23 cellular contexts compared by ENCODE assay signal in the genomic region with DNA sequence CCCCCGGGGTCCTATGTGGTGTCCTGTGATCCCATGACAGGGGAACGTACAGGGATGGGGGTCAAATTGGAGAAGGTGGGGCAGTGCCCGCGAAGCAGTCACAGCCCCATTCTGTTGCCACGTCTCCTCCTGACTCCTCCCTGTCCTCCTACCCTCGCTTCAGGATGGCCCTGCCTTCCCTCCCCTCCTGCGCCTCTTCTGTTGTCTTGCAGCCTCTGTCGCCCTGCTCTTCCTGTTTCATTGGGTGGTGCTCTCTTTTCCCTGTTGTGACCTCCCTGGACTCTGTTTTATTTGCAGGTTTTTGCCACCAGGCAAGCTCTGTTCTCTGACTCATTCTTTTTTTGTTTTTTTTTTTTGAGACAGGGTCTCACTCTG. TPM values are rescaled to one million over a fixed set of nuclear protein-coding genes. Genes with fewer than 3 reads are reported as not detected.
"Had no signal": no experiment of that assay in that cellular context is flagged by ENCODE, and none has a peak within 500 bp of the region (broad histone marks: within the 10 kb centered on the region; RNA-seq: fewer than 3 reads in every experiment).

No MANE protein-coding gene starts in this region.

- H3K27me3 ChIP-seq: hepatocyte, vagina had no signal

- H3K4me1 ChIP-seq: foreskin keratinocyte, parathyroid adenoma had no signal

- H3K9ac ChIP-seq: parathyroid adenoma had no signal

- H3K9me3 ChIP-seq: thoracic aorta, vagina had no signal

- H2AFZ ChIP-seq: hepatocyte, parathyroid adenoma had no signal

- H3K4me2 ChIP-seq: hepatocyte had no signal

- H3K79me2 ChIP-seq: hepatocyte had no signal

- DNase-seq: activated CD4-positive, alpha-beta T cell treated with anti-CD3 and anti-CD28 coated beads, Interleukin-2, amount 10 ng/mL, durations not matched to agents 7 days and 5 days; activated CD4-positive, CD25-positive, alpha-beta regulatory T cell treated with anti-CD3 and anti-CD28 coated beads, Interleukin-2, amount 50 U/mL, for 72 hours; activated CD8-positive, alpha-beta memory T cell treated with anti-CD3 and anti-CD28 coated beads, Interleukin-2, amount 10 ng/mL, durations not matched to agents 7 days and 5 days; activated CD8-positive, alpha-beta T cell treated with anti-CD3 and anti-CD28 coated beads for 36 hours; activated effector memory CD4-positive, alpha-beta T cell treated with anti-CD3 and anti-CD28 coated beads, Interleukin-2, amount 50 U/mL, for 16 hours; activated naive CD4-positive, alpha-beta T cell treated with anti-CD3 and anti-CD28 coated beads, Interleukin-2, amount 10 ng/mL, durations not matched to agents 7 days and 5 days; activated T-cell treated with anti-CD3 and anti-CD28 coated beads for 4 hours; amygdala; cerebellar nuclear complex; effector CD4-positive, alpha-beta T cell; foreskin keratinocyte; immature natural killer cell; kidney glomerular epithelial cell; midbrain; right cardiac atrium; stimulated activated CD4-positive, alpha-beta T cell treated with anti-CD3 and anti-CD28 coated beads, Interleukin-1b, Interleukin-23, amount 100 ng/mL, for 48 hours had no signal

- H3K36me3 ChIP-seq: thoracic aorta, vagina had no signal

- H3K27ac ChIP-seq: foreskin keratinocyte, hepatocyte, parathyroid adenoma, thoracic aorta, vagina, VCaP had no signal

- H3K4me3 ChIP-seq: hepatocyte, thoracic aorta, vagina had no signal

- ATAC-seq: activated CD8-positive, alpha-beta memory T cell treated with anti-CD3 and anti-CD28 coated beads, Interleukin-2, amount 10 ng/mL, durations not matched to agents 7 days and 5 days; activated CD8-positive, alpha-beta T cell treated with anti-CD3 and anti-CD28 coated beads for 36 hours; foreskin keratinocyte; natural killer cell treated with Interleukin-12 subunit alpha and Interleukin-12 subunit beta and Interleukin-15 and Interleukin-18, amount 100 ng/mL, for 72 hours; right cardiac atrium had no signal

RNA-seq across cellular contexts. Expression of gene CABP1, which starts 18.7 kb away (rescaled TPM):
- total RNA-seq: activated CD8-positive, alpha-beta memory T cell treated with anti-CD3 and anti-CD28 coated beads, Interleukin-2, amount 10 ng/mL, durations not matched to agents 7 days and 5 days; foreskin keratinocyte; pulmonary artery endothelial cell had no signal
- polyA plus RNA-seq: foreskin keratinocyte, immature natural killer cell had no signal
